In genomic region chr6:135318728-135319469, GRCh38 we compare ENCODE assay signal across 16 cellular contexts.
"Had no signal": no experiment of that assay in that cellular context is flagged by ENCODE, and none has a peak within 500 bp of the region (broad histone marks: within the 10 kb centered on the region; RNA-seq: fewer than 3 reads in every experiment).

No MANE protein-coding gene starts in this region.

- H3K4me3 ChIP-seq: coronary artery, gastrocnemius medialis, lower lobe of right lung, smooth muscle cell, transverse colon, upper lobe of right lung, uterus had no signal

- H3K9ac ChIP-seq: parathyroid adenoma had no signal

- DNase-seq: foreskin fibroblast; gastrocnemius medialis; head of caudate nucleus; left ventricle myocardium superior; lower lobe of right lung; stimulated activated CD4-positive, alpha-beta T cell treated with anti-CD3 and anti-CD28 coated beads, Interleukin-4, amount 100 ng/mL, for 4 hours; transverse colon; upper lobe of right lung; uterus had no signal

- H3K27me3 ChIP-seq: gastrocnemius medialis, transverse colon, upper lobe of right lung, uterus had no signal

- H3K79me2 ChIP-seq: parathyroid adenoma had no signal

- H3K36me3 ChIP-seq: gastrocnemius medialis, transverse colon, upper lobe of right lung, uterus had no signal

- H3K4me1 ChIP-seq: lower lobe of right lung, transverse colon, upper lobe of right lung, uterus had no signal

- H3K4me2 ChIP-seq: smooth muscle cell had no signal

- H3K27ac ChIP-seq: coronary artery, gastrocnemius medialis, lower lobe of right lung, parathyroid adenoma, transverse colon, upper lobe of right lung, uterus had no signal

- H3K9me3 ChIP-seq: gastrocnemius medialis, lower lobe of right lung, transverse colon, upper lobe of right lung, uterus had no signal

- H2AFZ ChIP-seq: parathyroid adenoma had no signal

- ATAC-seq: esophagus mucosa; gastrocnemius medialis; left ventricle myocardium superior; lower lobe of right lung; natural killer cell treated with Interleukin-12 subunit alpha and Interleukin-12 subunit beta and Interleukin-15 and Interleukin-18, amount 100 ng/mL, for 72 hours; sciatic nerve; stimulated activated memory B cell treated with anti-CD40 and anti-IgM and Interleukin-4, amounts not matched to agents 10 μg/mL and 1 μg/mL and 100 μg/mL, for 72 hours; upper lobe of right lung had no signal
